In genomic region chr16:88649195-88649923, GRCh38 we compare ENCODE assay signal across 8 cellular contexts. TPM values are rescaled to one million over a fixed set of nuclear protein-coding genes. Genes with fewer than 3 reads are reported as not detected.
DNase-seq lines count a peak whose midpoint lies in the region; ATAC-seq and TF ChIP-seq lines count a peak whose summit lies in the region.

No MANE protein-coding gene starts in this region.

- no peaks in the 10 kb centered on the region for H3K9me3 Mint-ChIP-seq in CD8-positive, alpha-beta T cell
- no peaks in the 10 kb centered on the region for H3K9me3 Mint-ChIP-seq in naive thymus-derived CD8-positive, alpha-beta T cell

- POLR2A ChIA-PET in CD8-positive, alpha-beta T cell (lab: Charles Lee): interaction anchor here (0.9 to 2.6 kb wide), 12 partner anchors 9 to 79 kb away, joined by 3 to 9 read pairs (median 4); partner anchors contain the start of gene ZC3H18
- POLR2A ChIA-PET in naive thymus-derived CD8-positive, alpha-beta T cell (lab: Charles Lee): interaction anchor here (0.7 to 4.7 kb wide), 13 partner anchors 11 to 197 kb away, joined by 3 to 48 read pairs (median 4); partner anchors contain the start of genes IL17C, MVD and ZFPM1

- TF ChIP-seq CTCF in CD8-positive, alpha-beta T cell (IDR thresholded peaks at IDR 0.05): no peak
- no peak for TF ChIP-seq CTCF in ascending aorta (IDR thresholded peaks at IDR 0.05)

- H3K4me1 Mint-ChIP-seq in CD8-positive, alpha-beta T cell (ENCODE audit: low read depth): peaks cover 25% of the 10 kb centered on the region
- peaks cover 8 to 40% (median 35%) of the 10 kb centered on the region in 4 donors for H3K4me1 Mint-ChIP-seq in naive thymus-derived CD8-positive, alpha-beta T cell

- no peaks in the 10 kb centered on the region for H3K27me3 ChIP-seq in CD8-positive, alpha-beta T cell (ENCODE audit: insufficient read depth, low read length)
- H3K27me3 ChIP-seq in HUES64 (ENCODE audit: insufficient read depth, low read length) (no peaks in the 10 kb centered on the region), ascending aorta (no peaks in the 10 kb centered on the region)

- H3K27ac ChIP-seq in CD8-positive, alpha-beta T cell (ENCODE audit: low read depth, low read length): peak overlapping the region; percentile 94
- H3K27ac ChIP-seq in HUES64 (ENCODE audit: low read depth, low read length) (no peak overlapping the region), ascending aorta (peak overlapping the region; percentile 10 to 60)

- 84% methylated on average over 20 of the region's 20 CpGs for WGBS in HUES64

- 0 out of 2 replicates have a peak overlapping the region, but pooled peaks have one; percentile 85 for H3K9ac ChIP-seq in HUES64 (ENCODE audit: low read depth, low read length)

- ATAC-seq in CD8-positive, alpha-beta T cell: no peak
- no peak for ATAC-seq in naive thymus-derived CD8-positive, alpha-beta T cell
- ATAC-seq in esophagus mucosa: no peak
- no peak for ATAC-seq in HG03439 (IDR thresholded peaks at IDR 0.05; ENCODE audit: unreplicated experiment)

- H3K36me3 Mint-ChIP-seq in CD8-positive, alpha-beta T cell: peaks cover 28% of the 10 kb centered on the region
- H3K36me3 Mint-ChIP-seq in naive thymus-derived CD8-positive, alpha-beta T cell: peaks cover 0 to 17% (median 0%) of the 10 kb centered on the region in 3 donors

- intact Hi-C loops in CD8-positive, alpha-beta T cell (cut with DNase I, micrococcal nuclease): no loop called here
- intact Hi-C loops in ascending aorta (cut with DNase I): no loop called here

- TF ChIP-seq POLR2A in erythroblast (IDR thresholded peaks at IDR 0.05; ENCODE audit: low read length): no peak

- peak overlapping the region; percentile 91 for H3K4me3 Mint-ChIP-seq in CD8-positive, alpha-beta T cell
- peak overlapping the region; percentile 82 to 96 (median 90) for H3K4me3 Mint-ChIP-seq in naive thymus-derived CD8-positive, alpha-beta T cell

- CTCF ChIA-PET in CD8-positive, alpha-beta T cell (lab: Charles Lee): interaction anchor here (1.5 kb wide), 1 partner anchor 52 kb away, joined by 5 read pairs; no protein-coding TSS in a partner anchor

- H3K9me3 ChIP-seq in CD8-positive, alpha-beta T cell (ENCODE audit: low read length): no peaks in the 10 kb centered on the region
- no peaks in the 10 kb centered on the region for H3K9me3 ChIP-seq in HUES64 (ENCODE audit: insufficient read depth, low read depth, low read length)
- no peaks in the 10 kb centered on the region for H3K9me3 ChIP-seq in ascending aorta

- H3K27ac Mint-ChIP-seq in CD8-positive, alpha-beta T cell: peak overlapping the region; percentile 79
- peak overlapping the region; percentile 61 to 96 (median 85) for H3K27ac Mint-ChIP-seq in naive thymus-derived CD8-positive, alpha-beta T cell

- peak overlapping the region; percentile 95 for H3K4me3 ChIP-seq in CD8-positive, alpha-beta T cell (ENCODE audit: low read depth, low read length)
- H3K4me3 ChIP-seq in HUES64 (ENCODE audit: low read length): peak overlapping the region; percentile 89
- H3K4me3 ChIP-seq in ascending aorta: peak overlapping the region; percentile 63 to 84

- no peaks in the 10 kb centered on the region for H3K27me3 Mint-ChIP-seq in CD8-positive, alpha-beta T cell (ENCODE audit: low read depth)
- no peaks in the 10 kb centered on the region for H3K27me3 Mint-ChIP-seq in naive thymus-derived CD8-positive, alpha-beta T cell

- peaks cover 9% of the 10 kb centered on the region for H3K36me3 ChIP-seq in CD8-positive, alpha-beta T cell (ENCODE audit: insufficient read depth, low read length)
- H3K36me3 ChIP-seq in HUES64 (ENCODE audit: insufficient read depth, low read length): peaks cover 20% of the 10 kb centered on the region
- peaks cover 0 to 8% of the 10 kb centered on the region in 2 donors for H3K36me3 ChIP-seq in ascending aorta

- no peak for DNase-seq in CD8-positive, alpha-beta T cell
- no peak for DNase-seq in ascending aorta (ENCODE audit: low spot score in 2 of 2)
- no peak for DNase-seq in naive thymus-derived CD8-positive, alpha-beta T cell
- no peak for DNase-seq in activated CD8-positive, alpha-beta memory T cell treated with anti-CD3 and anti-CD28 coated beads, Interleukin-2, amount 50 U/mL, for 4 hours
- DNase-seq in erythroblast (lab: John Stamatoyannopoulos, UW): no peak

- H3K4me1 ChIP-seq in CD8-positive, alpha-beta T cell (ENCODE audit: insufficient read depth, low read length): peaks cover 33% of the 10 kb centered on the region
- H3K4me1 ChIP-seq in HUES64 (ENCODE audit: insufficient read depth, low read length) (peaks cover 12% of the 10 kb centered on the region; the same call in 1 of the 2 replicates), ascending aorta (peaks cover 0 to 11% of the 10 kb centered on the region in 2 donors)

RNA-seq across cellular contexts. Expression of gene CYBA, which starts 1.5 kb away (rescaled TPM):
- 100 to 1,000 TPM; 312 to 320 TPM for total RNA-seq in CD8-positive, alpha-beta T cell
- polyA plus RNA-seq in HUES64 (2013, experiment 1 of 2): 66.5 TPM
- 68.3 TPM for polyA plus RNA-seq in HUES64 (2013, experiment 2 of 2)
- total RNA-seq in ascending aorta (361 TPM), esophagus mucosa (66.3 TPM)
- total RNA-seq in naive thymus-derived CD8-positive, alpha-beta T cell: 100 to 1,000 TPM; 231 to 235 TPM
- polyA plus RNA-seq in naive thymus-derived CD8-positive, alpha-beta T cell: 100 to 1,000 TPM; 625 to 787 (median 649) TPM

RNA-seq across cellular contexts. Expression of gene IL17C, which starts 11.0 kb away (rescaled TPM):
- under 1 TPM; 0.56 to 0.81 TPM for total RNA-seq in CD8-positive, alpha-beta T cell
- not detected for polyA plus RNA-seq in HUES64 (2013, experiment 1 of 2)
- not detected for polyA plus RNA-seq in HUES64 (2013, experiment 2 of 2)
- not detected for total RNA-seq in ascending aorta
- total RNA-seq in naive thymus-derived CD8-positive, alpha-beta T cell: under 1 TPM; 0.49 to 0.60 TPM
- under 1 TPM in 2 of 3 donors, not detected in 1; 0.16 to 0.69 TPM for polyA plus RNA-seq in naive thymus-derived CD8-positive, alpha-beta T cell
- not detected for total RNA-seq in esophagus mucosa

RNA-seq across cellular contexts. Expression of gene MVD, which starts 13.5 kb away (rescaled TPM):
- 100 to 1,000 TPM; 118 to 124 TPM for total RNA-seq in CD8-positive, alpha-beta T cell
- 86.5 TPM for polyA plus RNA-seq in HUES64 (2013, experiment 1 of 2)
- polyA plus RNA-seq in HUES64 (2013, experiment 2 of 2): 87.2 TPM
- total RNA-seq in ascending aorta (72.9 TPM), esophagus mucosa (154 TPM)
- total RNA-seq in naive thymus-derived CD8-positive, alpha-beta T cell: 10 to 100 TPM; 40.2 to 42.7 TPM
- polyA plus RNA-seq in naive thymus-derived CD8-positive, alpha-beta T cell: 10 to 100 TPM; 14.4 to 20.4 (median 18.5) TPM

RNA-seq across cellular contexts. Expression of gene SNAI3, which starts 36.9 kb away (rescaled TPM):
- 1 to 10 TPM; 3.1 to 3.4 TPM for total RNA-seq in CD8-positive, alpha-beta T cell
- polyA plus RNA-seq in HUES64 (2013, experiment 1 of 2): 1.5 TPM
- polyA plus RNA-seq in HUES64 (2013, experiment 2 of 2): 2.2 TPM
- total RNA-seq in ascending aorta (not detected), esophagus mucosa (0.28 TPM)
- 1 to 10 TPM; 2.3 to 2.5 TPM for total RNA-seq in naive thymus-derived CD8-positive, alpha-beta T cell
- polyA plus RNA-seq in naive thymus-derived CD8-positive, alpha-beta T cell: 1 to 10 TPM; 3.3 to 6.1 (median 5.3) TPM

RNA-seq across cellular contexts. Expression of gene RNF166, which starts 56.8 kb away (rescaled TPM):
- 100 to 1,000 TPM; 371 to 406 TPM for total RNA-seq in CD8-positive, alpha-beta T cell
- 21.3 TPM for polyA plus RNA-seq in HUES64 (2013, experiment 1 of 2)
- 24.0 TPM for polyA plus RNA-seq in HUES64 (2013, experiment 2 of 2)
- total RNA-seq in ascending aorta (44.3 TPM), esophagus mucosa (4.7 TPM)
- total RNA-seq in naive thymus-derived CD8-positive, alpha-beta T cell: 100 to 1,000 TPM; 209 to 230 TPM
- polyA plus RNA-seq in naive thymus-derived CD8-positive, alpha-beta T cell: 100 to 1,000 TPM in 2 of 3 donors, 10 to 100 TPM in 1; 79.4 to 104 (median 101) TPM
